In the genomic region with DNA sequence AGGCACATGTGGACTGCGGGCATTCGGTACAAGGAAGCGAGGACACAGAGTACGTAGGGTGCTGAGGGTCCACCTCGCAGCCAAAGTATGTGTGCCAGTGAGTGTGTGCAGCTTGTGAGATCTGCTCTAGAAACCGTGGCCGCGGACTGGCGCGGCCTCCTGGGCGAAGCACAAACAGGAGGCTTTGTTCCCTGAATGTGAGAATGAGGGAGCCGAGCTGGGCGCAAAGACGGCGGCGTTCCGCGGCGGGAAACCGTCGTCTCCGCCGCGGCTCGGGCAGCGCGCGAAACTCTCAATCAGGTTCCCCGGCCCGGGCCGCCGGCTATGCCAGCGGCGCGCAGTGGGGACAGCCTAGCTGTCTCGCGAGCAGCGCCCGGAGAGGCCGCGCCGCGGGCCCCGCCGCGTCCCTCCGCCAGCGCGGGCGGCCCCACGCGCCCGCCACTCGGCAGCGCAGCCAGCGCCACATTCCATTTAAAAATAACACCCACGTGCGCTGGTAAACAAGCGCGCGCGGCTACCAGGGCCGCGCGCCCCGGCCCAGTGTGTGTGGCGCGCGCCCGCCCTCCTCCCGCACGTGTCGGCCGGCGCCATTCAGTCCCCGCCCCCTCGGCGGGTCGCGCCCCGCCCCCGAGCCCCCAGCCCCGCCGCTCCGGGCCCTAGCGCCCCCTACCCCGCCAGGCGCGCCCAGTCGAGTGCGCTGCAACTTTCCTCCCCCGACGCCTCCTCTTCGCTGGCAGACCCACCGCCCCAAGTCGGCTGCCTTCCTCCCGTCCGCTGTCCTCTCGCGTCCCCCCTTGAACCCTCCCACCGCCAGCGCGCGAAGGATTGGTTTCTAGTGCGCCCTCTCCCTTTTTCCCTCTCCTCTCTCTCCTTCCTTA, we compare ENCODE assay signal across 8 cellular contexts. TPM values are rescaled to one million over a fixed set of nuclear protein-coding genes. Genes with fewer than 3 reads are reported as not detected.
A peak's percentile ranks its signal among the peaks of the same experiment; 100 is the strongest.
DNase-seq lines count a peak whose midpoint lies in the region; ATAC-seq and TF ChIP-seq lines count a peak whose summit lies in the region.

No MANE protein-coding gene starts in this region.

- TF ChIP-seq CTCF in endothelial cell (IDR thresholded peaks at IDR 0.05; ENCODE audit: unreplicated experiment) (peak; percentile 40), mesothelial cell of epicardium (IDR thresholded peaks at IDR 0.05; ENCODE audit: unreplicated experiment) (no peak)

- H3K27ac Mint-ChIP-seq in endothelial cell (ENCODE audit: unreplicated experiment) (peak overlapping the region; percentile 82), mesothelial cell of epicardium (peak overlapping the region; percentile 99)

- DNase-seq in CD1c-positive myeloid dendritic cell (ENCODE audit: extremely low spot score) = peak; percentile 92
- DNase-seq in NOMO-1 treated with DMSO at 0.1 percent for 48 hours (lab: John Stamatoyannopoulos, UW; ENCODE audit: unreplicated experiment) = peak; percentile 54
- DNase-seq in activated T-cell treated with anti-CD3 and anti-CD28 coated beads for 1 hour (ENCODE audit: low read depth) = peak; percentile 72
- peak; percentile 86 for DNase-seq in endothelial cell (ENCODE audit: low spot score)
- DNase-seq in mesothelial cell of epicardium (ENCODE audit: low spot score in 2 of 2, unreplicated experiment in 2 of 2) = peak; percentile 84 to 85
- DNase-seq in stimulated activated CD8-positive, alpha-beta memory T cell treated with anti-CD3 and anti-CD28 coated beads, Interleukin-15, amount 100 ng/mL, for 48 hours (ENCODE audit: low read depth in 2 of 2) = peak; percentile 44 to 61

- H3K36me3 Mint-ChIP-seq in endothelial cell (ENCODE audit: low read depth, unreplicated experiment) (peaks cover 12% of the 10 kb centered on the region), mesothelial cell of epicardium (no peaks in the 10 kb centered on the region)

- H3K27me3 Mint-ChIP-seq in endothelial cell (ENCODE audit: unreplicated experiment) (peaks cover 13% of the 10 kb centered on the region), mesothelial cell of epicardium (ENCODE audit: low read depth) (no peaks in the 10 kb centered on the region)

- peak; percentile 24 for ATAC-seq in HG03196 (IDR thresholded peaks at IDR 0.05; ENCODE audit: unreplicated experiment)
- ATAC-seq in GM18858 (IDR thresholded peaks at IDR 0.05; ENCODE audit: unreplicated experiment) = no peak

- H3K9me3 Mint-ChIP-seq in endothelial cell (ENCODE audit: unreplicated experiment) (no peaks in the 10 kb centered on the region), mesothelial cell of epicardium (no peaks in the 10 kb centered on the region)

- H3K4me3 Mint-ChIP-seq in endothelial cell (ENCODE audit: unreplicated experiment) (peak overlapping the region; percentile 97), mesothelial cell of epicardium (peak overlapping the region; percentile 90)

- H3K4me1 Mint-ChIP-seq in endothelial cell (ENCODE audit: unreplicated experiment) (peaks cover 14% of the 10 kb centered on the region), mesothelial cell of epicardium (peaks cover 25% of the 10 kb centered on the region)

RNA-seq across cellular contexts. Expression of gene FOXO3, which starts 3.0 kb away (rescaled TPM):
- total RNA-seq in endothelial cell (ENCODE audit: unreplicated experiment) (34.6 TPM), mesothelial cell of epicardium (56.6 to 58.3 TPM (median 57.9 TPM) in 3 replicates)
